8 cellular contexts compared by ENCODE assay signal in genomic region chr10:119207713-119208552, GRCh38. TPM values are rescaled to one million over a fixed set of nuclear protein-coding genes. Genes with fewer than 3 reads are reported as not detected.
DNase-seq lines count a peak whose midpoint lies in the region; ATAC-seq and TF ChIP-seq lines count a peak whose summit lies in the region.

No MANE protein-coding gene starts in this region.

- CTCF ChIA-PET in activated CD8-positive, alpha-beta memory T cell treated with anti-CD3 and anti-CD28 coated beads, Interleukin-2, amount 10 ng/mL, durations not matched to agents 7 days and 5 days (lab: Charles Lee) = interaction anchor here (0.8 to 5.8 kb wide), 27 partner anchors 9 to 335 kb away, joined by 3 to 114 read pairs (median 8); partner anchors contain the start of genes RGS10 and SFXN4

- peak overlapping the region; percentile 89 for H3K4me3 Mint-ChIP-seq in activated CD8-positive, alpha-beta memory T cell treated with anti-CD3 and anti-CD28 coated beads, Interleukin-2, amount 10 ng/mL, durations not matched to agents 7 days and 5 days
- H3K4me3 Mint-ChIP-seq in stimulated activated naive CD8-positive, alpha-beta T cell treated with anti-CD3 and anti-CD28 coated beads, Interleukin-15, Interleukin-2, amounts not matched to agents 100 ng/mL and 50 ng/mL, for 24 hours = peak overlapping the region; percentile 93

- ATAC-seq in activated CD8-positive, alpha-beta memory T cell treated with anti-CD3 and anti-CD28 coated beads, Interleukin-2, amount 10 ng/mL, durations not matched to agents 7 days and 5 days = peak; percentile 20

- peaks cover 51% of the 10 kb centered on the region for H3K4me1 Mint-ChIP-seq in activated CD8-positive, alpha-beta memory T cell treated with anti-CD3 and anti-CD28 coated beads, Interleukin-2, amount 10 ng/mL, durations not matched to agents 7 days and 5 days
- H3K4me1 Mint-ChIP-seq in stimulated activated naive CD8-positive, alpha-beta T cell treated with anti-CD3 and anti-CD28 coated beads, Interleukin-15, Interleukin-2, amounts not matched to agents 100 ng/mL and 50 ng/mL, for 24 hours (ENCODE audit: low read depth) = peaks cover 59% of the 10 kb centered on the region

- no peaks in the 10 kb centered on the region for H3K27me3 Mint-ChIP-seq in activated CD8-positive, alpha-beta memory T cell treated with anti-CD3 and anti-CD28 coated beads, Interleukin-2, amount 10 ng/mL, durations not matched to agents 7 days and 5 days
- no peaks in the 10 kb centered on the region for H3K27me3 Mint-ChIP-seq in stimulated activated naive CD8-positive, alpha-beta T cell treated with anti-CD3 and anti-CD28 coated beads, Interleukin-15, Interleukin-2, amounts not matched to agents 100 ng/mL and 50 ng/mL, for 24 hours

- H3K4me3 ChIP-seq in epithelial cell of esophagus (ENCODE audit: low read length) = peak overlapping the region; percentile 61

- peak; percentile 58 for DNase-seq in DMS 273 treated with DMSO at 0.1 percent for 48 hours (lab: John Stamatoyannopoulos, UW)
- peak; percentile 30 for DNase-seq in H4 (ENCODE audit: low spot score)
- peak; percentile 79 for DNase-seq in NCI-H146 treated with DMSO at 0.1 percent for 48 hours (lab: John Stamatoyannopoulos, UW; ENCODE audit: unreplicated experiment)
- peak; percentile 68 for DNase-seq in activated CD8-positive, alpha-beta memory T cell treated with anti-CD3 and anti-CD28 coated beads, Interleukin-2, amount 10 ng/mL, durations not matched to agents 7 days and 5 days
- peak; percentile 58 for DNase-seq in epithelial cell of esophagus (ENCODE audit: low read depth)
- DNase-seq in midbrain (lab: John Stamatoyannopoulos, UW) = peak; percentile 40
- DNase-seq in AML-193 (lab: John Stamatoyannopoulos, UW) = no peak

- no peak for TF ChIP-seq CTCF in epithelial cell of esophagus (IDR thresholded peaks at IDR 0.05; ENCODE audit: insufficient read depth, low read depth, low read length, missing control alignments)

- peak overlapping the region; percentile 84 for H3K27ac Mint-ChIP-seq in activated CD8-positive, alpha-beta memory T cell treated with anti-CD3 and anti-CD28 coated beads, Interleukin-2, amount 10 ng/mL, durations not matched to agents 7 days and 5 days
- peak overlapping the region; percentile 92 for H3K27ac Mint-ChIP-seq in stimulated activated naive CD8-positive, alpha-beta T cell treated with anti-CD3 and anti-CD28 coated beads, Interleukin-15, Interleukin-2, amounts not matched to agents 100 ng/mL and 50 ng/mL, for 24 hours

- H3K36me3 Mint-ChIP-seq in activated CD8-positive, alpha-beta memory T cell treated with anti-CD3 and anti-CD28 coated beads, Interleukin-2, amount 10 ng/mL, durations not matched to agents 7 days and 5 days = peaks cover 3% of the 10 kb centered on the region
- H3K36me3 Mint-ChIP-seq in stimulated activated naive CD8-positive, alpha-beta T cell treated with anti-CD3 and anti-CD28 coated beads, Interleukin-15, Interleukin-2, amounts not matched to agents 100 ng/mL and 50 ng/mL, for 24 hours (ENCODE audit: low read depth) = peaks cover 4% of the 10 kb centered on the region

- H3K9me3 Mint-ChIP-seq in activated CD8-positive, alpha-beta memory T cell treated with anti-CD3 and anti-CD28 coated beads, Interleukin-2, amount 10 ng/mL, durations not matched to agents 7 days and 5 days (ENCODE audit: low read depth) = no peaks in the 10 kb centered on the region
- no peaks in the 10 kb centered on the region for H3K9me3 Mint-ChIP-seq in stimulated activated naive CD8-positive, alpha-beta T cell treated with anti-CD3 and anti-CD28 coated beads, Interleukin-15, Interleukin-2, amounts not matched to agents 100 ng/mL and 50 ng/mL, for 24 hours

RNA-seq across cellular contexts. Expression of gene GRK5, which starts 0.6 kb away (rescaled TPM):
- 9.9 and 10.1 TPM in 2 replicates for total RNA-seq in H4 (2014; rRNA removed; shearing (Covaris generic))
- total RNA-seq in activated CD8-positive, alpha-beta memory T cell treated with anti-CD3 and anti-CD28 coated beads, Interleukin-2, amount 10 ng/mL, durations not matched to agents 7 days and 5 days = 10 to 100 TPM; 23.2 to 29.5 TPM

RNA-seq across cellular contexts. Expression of gene PRDX3, which starts 29.3 kb away (rescaled TPM):
- total RNA-seq in H4 (2014; rRNA removed; shearing (Covaris generic)) = 315 and 406 TPM in 2 replicates
- 100 to 1,000 TPM; 124 to 166 TPM for total RNA-seq in activated CD8-positive, alpha-beta memory T cell treated with anti-CD3 and anti-CD28 coated beads, Interleukin-2, amount 10 ng/mL, durations not matched to agents 7 days and 5 days

RNA-seq across cellular contexts. Expression of gene SFXN4, which starts 42.4 kb away (rescaled TPM):
- 22.9 and 83.4 TPM in 2 replicates for total RNA-seq in H4 (2014; rRNA removed; shearing (Covaris generic))
- total RNA-seq in activated CD8-positive, alpha-beta memory T cell treated with anti-CD3 and anti-CD28 coated beads, Interleukin-2, amount 10 ng/mL, durations not matched to agents 7 days and 5 days = 10 to 100 TPM; 29.9 to 33.4 TPM

Comparison
In these comparisons a context has a peak if more than half of its experiments do, and no peak if none do; other contexts are left out.
1. DNase-seq: peak in DMS 273 treated with DMSO at 0.1 percent for 48 hours (single experiment), H4 (single experiment), NCI-H146 treated with DMSO at 0.1 percent for 48 hours (single experiment), activated CD8-positive, alpha-beta memory T cell treated with anti-CD3 and anti-CD28 coated beads, Interleukin-2, amount 10 ng/mL, durations not matched to agents 7 days and 5 days (single experiment), epithelial cell of esophagus (single experiment) and midbrain (single experiment); none in AML-193 (0 of 2).